8 cellular contexts compared by ENCODE assay signal in genomic region chr6:143400258-143401059, GRCh38. TPM values are rescaled to one million over a fixed set of nuclear protein-coding genes. Genes with fewer than 3 reads are reported as not detected.
DNase-seq lines count a peak whose midpoint lies in the region; ATAC-seq and TF ChIP-seq lines count a peak whose summit lies in the region.

No MANE protein-coding gene starts in this region.

- H3K27ac ChIP-seq in tibial artery = peak overlapping the region; percentile 2 to 6

- intact Hi-C loops in tibial artery (cut with DNase I; ENCODE audit: low total_unique reads) = no loop called here
- intact Hi-C loops in Caco-2 (cut with micrococcal nuclease; ENCODE audit: unreplicated experiment) = no loop called here

- H3K4me1 Mint-ChIP-seq in Caco-2 (ENCODE audit: low read depth, unreplicated experiment) = no peaks in the 10 kb centered on the region

- H3K27ac Mint-ChIP-seq in Caco-2 (ENCODE audit: unreplicated experiment) = no peak overlapping the region

- H3K4me3 ChIP-seq in tibial artery (no peak overlapping the region), Caco-2 (ENCODE audit: low read depth, low read length) (no peak overlapping the region)

- BruUV-seq in Caco-2 (replicated peaks; lab: Mats Ljungman, UMichigan) = no TSS peak

- DNase-seq in activated gamma-delta T cell treated with Interleukin-2 at 50 U/mL for 16 hours (peak; percentile 6), activated gamma-delta T cell (lab: John Stamatoyannopoulos, UW) (no peak), NCI-H510A treated with DMSO at 0.1 percent for 48 hours (lab: John Stamatoyannopoulos, UW) (peak; percentile 67), fibroblast of gingiva (ENCODE audit: low read depth) (peak; percentile 27), tibial artery (peak; percentile 47 to 71), retina (no peak), Caco-2 (no peak)

- H3K27me3 ChIP-seq in tibial artery = no peaks in the 10 kb centered on the region
- no peaks in the 10 kb centered on the region for H3K27me3 ChIP-seq in Caco-2 (replicated peaks; ENCODE audit: control insufficient read depth, insufficient read depth, low read length)

- no peaks in the 10 kb centered on the region for H3K36me3 Mint-ChIP-seq in Caco-2 (ENCODE audit: insufficient read depth, unreplicated experiment)

- ATAC-seq in GM19023 (IDR thresholded peaks at IDR 0.05; ENCODE audit: unreplicated experiment) = no peak

- H3K4me1 ChIP-seq in tibial artery (peaks cover 0 to 34% (median 16%) of the 10 kb centered on the region in 4 donors), Caco-2 (peaks cover 25% of the 10 kb centered on the region)

- no peak for TF ChIP-seq CTCF in tibial artery (IDR thresholded peaks at IDR 0.05)
- TF ChIP-seq CTCF in Caco-2 (IDR thresholded peaks at IDR 0.05; ENCODE audit: insufficient read depth in 1 of 2, low read depth in 1 of 2, low read length in 1 of 2, severe bottlenecking in 1 of 2, unreplicated experiment in 1 of 2) = no peak

- no peaks in the 10 kb centered on the region for H3K27me3 Mint-ChIP-seq in Caco-2 (ENCODE audit: insufficient read depth, unreplicated experiment)

- POLR2A ChIA-PET in Caco-2 (lab: Charles Lee) = interaction anchor here (0.6 kb wide), 1 partner anchor 11 kb away, joined by 6 read pairs; no protein-coding TSS in a partner anchor

- H3K4me3 Mint-ChIP-seq in Caco-2 (ENCODE audit: unreplicated experiment) = no peak overlapping the region

- H3K9me3 ChIP-seq in tibial artery (no peaks in the 10 kb centered on the region), Caco-2 (no peaks in the 10 kb centered on the region)

- peaks cover 6% of the 10 kb centered on the region for H3K9me3 Mint-ChIP-seq in Caco-2 (ENCODE audit: unreplicated experiment)

- no peaks in the 10 kb centered on the region for H3K36me3 ChIP-seq in tibial artery
- no peaks in the 10 kb centered on the region for H3K36me3 ChIP-seq in Caco-2 (ENCODE audit: control insufficient read depth, insufficient read depth, low read length)

- CTCF ChIA-PET in Caco-2 (lab: Charles Lee) = no interaction called here

RNA-seq across cellular contexts. Expression of gene ADAT2, which starts 50.0 kb away (rescaled TPM):
- 12.7 and 13.9 TPM in 2 replicates for total RNA-seq in Caco-2 (2022)

RNA-seq across cellular contexts. Expression of gene PEX3, which starts 50.1 kb away (rescaled TPM):
- 44.6 and 46.6 TPM in 2 replicates for total RNA-seq in Caco-2 (2022)

Comparison
In these comparisons a context has a peak if more than half of its experiments do, and no peak if none do; other contexts are left out.
1. DNase-seq: peak in activated gamma-delta T cell treated with Interleukin-2 at 50 U/mL for 16 hours (single experiment), NCI-H510A treated with DMSO at 0.1 percent for 48 hours (single experiment), fibroblast of gingiva (single experiment) and tibial artery (2 of 2); none in activated gamma-delta T cell (single experiment), retina (single experiment) and Caco-2 (0 of 2).